In genomic region chrX:117982702-117983392, GRCh38 we compare ENCODE assay signal across 23 cellular contexts.
"Had no signal": no experiment of that assay in that cellular context is flagged by ENCODE, and none has a peak within 500 bp of the region (broad histone marks: within the 10 kb centered on the region; RNA-seq: fewer than 3 reads in every experiment).

No MANE protein-coding gene starts in this region.

- H3K9me3 Mint-ChIP-seq: natural killer cell treated with Interleukin-12 subunit alpha and Interleukin-12 subunit beta and Interleukin-15 and Interleukin-18, amount 100 ng/mL, for 72 hours; neural progenitor cell; stimulated activated naive B cell treated with anti-CD40 and anti-IgM and Interleukin-4, amounts not matched to agents 10 μg/mL and 1 μg/mL and 100 μg/mL, for 72 hours; stimulated activated naive CD8-positive, alpha-beta T cell treated with anti-CD3 and anti-CD28 coated beads, Interleukin-15, Interleukin-2, amounts not matched to agents 100 ng/mL and 50 ng/mL, for 24 hours had no signal

- H3K9me3 ChIP-seq: esophagus muscularis mucosa, mucosa of descending colon, right lobe of liver, transverse colon, upper lobe of right lung, uterus had no signal

- H3K27ac Mint-ChIP-seq: mesothelial cell of epicardium; naive B cell; natural killer cell treated with Interleukin-12 subunit alpha and Interleukin-12 subunit beta and Interleukin-15 and Interleukin-18, amount 100 ng/mL, for 72 hours; neural progenitor cell; progenitor cell of endocrine pancreas; stimulated activated naive B cell treated with anti-CD40 and anti-IgM and Interleukin-4, amounts not matched to agents 10 μg/mL and 1 μg/mL and 100 μg/mL, for 72 hours; stimulated activated naive CD8-positive, alpha-beta T cell treated with anti-CD3 and anti-CD28 coated beads, Interleukin-15, Interleukin-2, amounts not matched to agents 100 ng/mL and 50 ng/mL, for 24 hours had no signal

- H3K36me3 ChIP-seq: esophagus muscularis mucosa, neural progenitor cell, right lobe of liver, transverse colon, upper lobe of right lung, uterus had no signal

- H3K27me3 ChIP-seq: esophagus muscularis mucosa, foreskin keratinocyte, neural progenitor cell, right lobe of liver, transverse colon, upper lobe of right lung, uterus had no signal

- H3K27me3 Mint-ChIP-seq: naive B cell; progenitor cell of endocrine pancreas; stimulated activated naive B cell treated with anti-CD40 and anti-IgM and Interleukin-4, amounts not matched to agents 10 μg/mL and 1 μg/mL and 100 μg/mL, for 72 hours; stimulated activated naive CD8-positive, alpha-beta T cell treated with anti-CD3 and anti-CD28 coated beads, Interleukin-15, Interleukin-2, amounts not matched to agents 100 ng/mL and 50 ng/mL, for 24 hours had no signal

- H3K4me3 ChIP-seq: coronary artery, esophagus muscularis mucosa, mucosa of descending colon, neural progenitor cell, right lobe of liver, transverse colon, upper lobe of right lung, uterus had no signal

- H3K4me3 Mint-ChIP-seq: mesothelial cell of epicardium; naive B cell; natural killer cell treated with Interleukin-12 subunit alpha and Interleukin-12 subunit beta and Interleukin-15 and Interleukin-18, amount 100 ng/mL, for 72 hours; neural progenitor cell; stimulated activated naive B cell treated with anti-CD40 and anti-IgM and Interleukin-4, amounts not matched to agents 10 μg/mL and 1 μg/mL and 100 μg/mL, for 72 hours; stimulated activated naive CD8-positive, alpha-beta T cell treated with anti-CD3 and anti-CD28 coated beads, Interleukin-15, Interleukin-2, amounts not matched to agents 100 ng/mL and 50 ng/mL, for 24 hours had no signal

- DNase-seq: dermis blood vessel endothelial cell; effector memory CD4-positive, alpha-beta T cell; foreskin keratinocyte; mesenchymal stem cell; mucosa of descending colon; naive B cell; right lobe of liver; small intestine; stimulated activated CD4-positive, alpha-beta T cell treated with anti-CD3 and anti-CD28 coated beads, Interleukin-15, amount 100 ng/mL, for 24 hours; stimulated activated CD4-positive, alpha-beta T cell treated with anti-CD3 and anti-CD28 coated beads, Interleukin-2, amount 100 ng/mL, for 48 hours; stimulated activated naive B cell treated with anti-CD40 and anti-IgM and Interleukin-4, amounts not matched to agents 10 μg/mL and 1 μg/mL and 100 μg/mL, for 72 hours; transverse colon; upper lobe of right lung; uterus had no signal

- ATAC-seq: foreskin keratinocyte; left lobe of liver; mucosa of descending colon; natural killer cell treated with Interleukin-12 subunit alpha and Interleukin-12 subunit beta and Interleukin-15 and Interleukin-18, amount 100 ng/mL, for 72 hours; right lobe of liver; stimulated activated naive B cell treated with anti-CD40 and anti-IgM and Interleukin-4, amounts not matched to agents 10 μg/mL and 1 μg/mL and 100 μg/mL, for 72 hours; upper lobe of right lung had no signal

- H3K36me3 Mint-ChIP-seq: mesothelial cell of epicardium; naive B cell; natural killer cell treated with Interleukin-12 subunit alpha and Interleukin-12 subunit beta and Interleukin-15 and Interleukin-18, amount 100 ng/mL, for 72 hours; neural progenitor cell; stimulated activated naive B cell treated with anti-CD40 and anti-IgM and Interleukin-4, amounts not matched to agents 10 μg/mL and 1 μg/mL and 100 μg/mL, for 72 hours had no signal

- H3K4me1 ChIP-seq: foreskin keratinocyte, neural progenitor cell, parathyroid adenoma, right lobe of liver, upper lobe of right lung, uterus had no signal

- H3K4me1 Mint-ChIP-seq: naive B cell; neural progenitor cell; stimulated activated naive B cell treated with anti-CD40 and anti-IgM and Interleukin-4, amounts not matched to agents 10 μg/mL and 1 μg/mL and 100 μg/mL, for 72 hours had no signal

- H3K27ac ChIP-seq: coronary artery, esophagus muscularis mucosa, foreskin keratinocyte, neural progenitor cell, parathyroid adenoma, right lobe of liver, transverse colon, upper lobe of right lung, uterus had no signal
